In genomic region chr2:133262888-133263287, GRCh38 we compare ENCODE assay signal across 13 cellular contexts.
A peak's percentile ranks its signal among the peaks of the same experiment; 100 is the strongest.
DNase-seq lines count a peak whose midpoint lies in the region; ATAC-seq and TF ChIP-seq lines count a peak whose summit lies in the region.
"Had no signal": no experiment of that assay in that cellular context is flagged by ENCODE, and none has a peak within 500 bp of the region (broad histone marks: within the 10 kb centered on the region; RNA-seq: fewer than 3 reads in every experiment).

No MANE protein-coding gene starts in this region.

- CTCF ChIA-PET in HCT116 (lab: Charles Lee): interaction anchor here (0.6 to 1.2 kb wide), 3 partner anchors 256 to 581 kb away, joined by 3 to 5 read pairs (median 3); no protein-coding TSS in a partner anchor

- DNase-seq in NCI-H1092 treated with DMSO at 0.1 percent for 48 hours (lab: John Stamatoyannopoulos, UW): peak; percentile 1
- DNase-seq in NCI-H1092 (lab: John Stamatoyannopoulos, UW): no peak
- no peak for DNase-seq in HCT116 (ENCODE audit: low read depth, low spot score)
- DNase-seq in astrocyte of the cerebellum (ENCODE audit: low read depth): no peak
- DNase-seq in left kidney (ENCODE audit: low read depth, low spot score): peak; percentile 22
- no peak for DNase-seq in iPS-NIHi7 (ENCODE audit: extremely low spot score)
- no peak for DNase-seq in NAMALWA (ENCODE audit: low spot score)
- DNase-seq: activated CD4-positive, alpha-beta T cell treated with anti-CD3 and anti-CD28 coated beads, Interleukin-2, amount 50 U/mL, for 48 hours; activated naive CD4-positive, alpha-beta T cell treated with anti-CD3 and anti-CD28 coated beads, Interleukin-2, amount 50 U/mL, for 16 hours; glutamatergic neuron; NCI-H526; stimulated activated CD4-positive, alpha-beta T cell treated with anti-CD3 and anti-CD28 coated beads, Interleukin-4, amount 100 ng/mL, for 24 hours had no signal

- POLR2A ChIA-PET in HCT116 (lab: Charles Lee): no interaction called here

- in situ Hi-C loops in astrocyte of the cerebellum (cut with HindIII; ENCODE audit: low sequenced_read_pairs): no loop called here

- no peak for TF ChIP-seq CTCF in HCT116 (IDR thresholded peaks at IDR 0.05 in 2 of 3, conservative IDR thresholded peaks at IDR 0.05 in 1 of 3; ENCODE audit: borderline replicate concordance in 1 of 3, insufficient read depth in 1 of 3, low read depth in 2 of 3, low read length in 2 of 3)
- peak; percentile 37 for TF ChIP-seq CTCF in astrocyte of the cerebellum (IDR thresholded peaks at IDR 0.05; ENCODE audit: low read depth, low read length, missing control alignments)

- no peaks in the 10 kb centered on the region for H3K36me3 ChIP-seq in HCT116 (ENCODE audit: control insufficient read depth in 1 of 2, insufficient read depth in 2 of 2, low read length in 2 of 2)

- H3K9me3 ChIP-seq in HCT116 (ENCODE audit: control insufficient read depth in 1 of 2, insufficient read depth in 1 of 2, low read depth in 1 of 2, low read length in 2 of 2): no peaks in the 10 kb centered on the region

- intact Hi-C loops in HCT116 (cut with micrococcal nuclease): no loop called here

- no peak for ATAC-seq in HCT116
- ATAC-seq in GM21423 (IDR thresholded peaks at IDR 0.05; ENCODE audit: unreplicated experiment): no peak

- H4K20me1 ChIP-seq in HCT116 (ENCODE audit: insufficient read depth): no peaks in the 10 kb centered on the region

- no peak overlapping the region for H3K27ac ChIP-seq in HCT116 (ENCODE audit: low read depth, low read length)

- H3K9me2 ChIP-seq in HCT116 (ENCODE audit: insufficient read depth): no peaks in the 10 kb centered on the region

- no peak overlapping the region for H2AFZ ChIP-seq in HCT116 (ENCODE audit: low read depth, low read length, poor library complexity, severe bottlenecking)

- no peak overlapping the region for H3K4me2 ChIP-seq in HCT116 (ENCODE audit: low read length)

- BruUV-seq in HCT116 (replicated peaks; lab: Mats Ljungman, UMichigan): no TSS peak

- no peak overlapping the region for H3K9ac ChIP-seq in HCT116 (ENCODE audit: low read length)

- no peaks in the 10 kb centered on the region for H3K79me2 ChIP-seq in HCT116 (ENCODE audit: insufficient read depth, low read length)

- H3K4me1 ChIP-seq in HCT116 (ENCODE audit: control insufficient read depth in 1 of 2, insufficient read depth in 2 of 2, low read length in 2 of 2): no peaks in the 10 kb centered on the region

- no peak for TF ChIP-seq POLR2A in HCT116 (IDR thresholded peaks at IDR 0.05; ENCODE audit: borderline replicate concordance, extremely low read depth, insufficient read depth, insufficient read length)

- no peak overlapping the region for H3K4me3 ChIP-seq in HCT116 (replicated peaks in 1 of 2; ENCODE audit: low read depth in 1 of 2, low read length in 2 of 2)
- H3K4me3 ChIP-seq in astrocyte of the cerebellum (ENCODE audit: low read depth, low read length): no peak overlapping the region

- RAD21 ChIA-PET in HCT116 (lab: Charles Lee; ENCODE audit: low non-redundant PET in 1 of 2, low total read pairs in 2 of 2, uncharacterized antibody in 2 of 2, unreplicated experiment in 2 of 2): interaction anchor here in 1 of 2 experiments (0.7 kb wide), 1 partner anchor 1115 kb away, joined by 3 read pairs; no protein-coding TSS in a partner anchor

- H3K27me3 ChIP-seq in HCT116 (ENCODE audit: insufficient read depth, low read length): no peaks in the 10 kb centered on the region

- peak; percentile 26; the same call in 1 of the 2 replicates for TF ChIP-seq RAD21 in HCT116 (IDR thresholded peaks at IDR 0.05; ENCODE audit: low read depth)

TF ChIP-seq in HCT116, 20 proteins besides CTCF, POLR2A, EP300 and RAD21:
- TF ChIP-seq REST (IDR thresholded peaks at IDR 0.05; ENCODE audit: low read depth) (no peak), ZNF274 (IDR thresholded peaks at IDR 0.05; ENCODE audit: low read depth, low read length) (no peak), ZFX (IDR thresholded peaks at IDR 0.05) (no peak), TCF7L2 (IDR thresholded peaks at IDR 0.05; ENCODE audit: borderline replicate concordance, extremely low read depth, insufficient read depth, insufficient read length) (no peak), FOSL1 (IDR thresholded peaks at IDR 0.05; ENCODE audit: low read depth) (no peak), MAX (IDR thresholded peaks at IDR 0.05) (no peak), ZBTB33 (IDR thresholded peaks at IDR 0.05; ENCODE audit: extremely low read depth, insufficient replicate concordance, low read length) (no peak), EZH2phosphoT487 (IDR thresholded peaks at IDR 0.05; ENCODE audit: borderline replicate concordance) (no peak), SP1 (IDR thresholded peaks at IDR 0.05; ENCODE audit: low read depth) (no peak), ELF1 (IDR thresholded peaks at IDR 0.05; ENCODE audit: borderline replicate concordance, low read depth) (no peak), EZH2 (IDR thresholded peaks at IDR 0.05) (no peak), POLR2AphosphoS5 (IDR thresholded peaks at IDR 0.05; ENCODE audit: low read depth, low read length) (no peak), JUND (IDR thresholded peaks at IDR 0.05) (no peak), EGR1 (IDR thresholded peaks at IDR 0.05; ENCODE audit: low read depth) (no peak), ATF3 (IDR thresholded peaks at IDR 0.05) (no peak), YY1 (IDR thresholded peaks at IDR 0.05; ENCODE audit: extremely low read depth, insufficient replicate concordance, low read depth, low read length) (no peak)

Comparison
In these comparisons a context has a peak if more than half of its experiments do, and no peak if none do; other contexts are left out.
1. DNase-seq: peak in NCI-H1092 treated with DMSO at 0.1 percent for 48 hours (single experiment) and left kidney (single experiment); none in NCI-H1092 (single experiment), HCT116 (single experiment), astrocyte of the cerebellum (single experiment), iPS-NIHi7 (single experiment) and NAMALWA (single experiment).